Comparison of ENCODE assay signal across 18 cellular contexts in the genomic region with DNA sequence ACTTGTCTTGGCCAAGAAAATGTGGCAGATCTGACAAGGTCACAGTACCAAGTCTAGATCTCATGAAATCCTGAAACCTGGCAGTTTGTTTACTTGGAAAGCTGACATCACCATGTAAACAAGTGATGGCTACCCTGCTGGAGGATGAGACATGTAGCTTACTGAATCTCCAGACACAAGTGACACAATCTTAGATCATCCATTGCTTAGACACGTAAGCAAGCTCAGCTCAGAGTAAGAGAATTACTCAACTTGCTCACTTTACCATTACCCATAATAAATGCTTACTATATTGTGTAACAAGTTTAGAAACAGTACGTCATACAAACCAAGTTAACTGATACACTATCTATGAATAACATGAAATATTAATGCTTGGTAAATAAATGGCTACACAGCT.
DNase-seq lines count a peak whose midpoint lies in the region; ATAC-seq and TF ChIP-seq lines count a peak whose summit lies in the region.
"Had no signal": no experiment of that assay in that cellular context is flagged by ENCODE, and none has a peak within 500 bp of the region (broad histone marks: within the 10 kb centered on the region; RNA-seq: fewer than 3 reads in every experiment).

No MANE protein-coding gene starts in this region.

- H3K27me3 Mint-ChIP-seq in activated CD4-positive, alpha-beta T cell treated with anti-CD3 and anti-CD28 coated beads for 36 hours = no peaks in the 10 kb centered on the region
- H3K27me3 Mint-ChIP-seq: progenitor cell of endocrine pancreas; stimulated activated naive B cell treated with anti-CD40 and anti-IgM and Interleukin-4, amounts not matched to agents 10 μg/mL and 1 μg/mL and 100 μg/mL, for 72 hours had no signal

- POLR2A ChIA-PET in activated CD4-positive, alpha-beta T cell treated with anti-CD3 and anti-CD28 coated beads for 36 hours (lab: Charles Lee) = no interaction called here

- H3K9me3 ChIP-seq in liver (ENCODE audit: control insufficient read depth in 4 of 4, low read length in 3 of 4) = no peaks in the 10 kb centered on the region
- H3K9me3 ChIP-seq: SJCRH30 had no signal

- H3K9me3 Mint-ChIP-seq in activated CD4-positive, alpha-beta T cell treated with anti-CD3 and anti-CD28 coated beads for 36 hours (ENCODE audit: low read depth) = no peaks in the 10 kb centered on the region
- H3K9me3 Mint-ChIP-seq: mesothelial cell of epicardium; stimulated activated naive B cell treated with anti-CD40 and anti-IgM and Interleukin-4, amounts not matched to agents 10 μg/mL and 1 μg/mL and 100 μg/mL, for 72 hours had no signal

- H3K9ac ChIP-seq in liver (ENCODE audit: low read depth in 1 of 2, low read length in 2 of 2) = no peak overlapping the region

- WGBS in liver = 72% methylated on average over 2 of the region's 2 CpGs

- peak overlapping the region in 1 of 2 donors; percentile 33 for H3K27ac ChIP-seq in liver (ENCODE audit: low read depth in 1 of 2, low read length in 2 of 2)
- H3K27ac ChIP-seq: C4-2B, SJCRH30, VCaP had no signal

- no peaks in the 10 kb centered on the region for H3K36me3 Mint-ChIP-seq in activated CD4-positive, alpha-beta T cell treated with anti-CD3 and anti-CD28 coated beads for 36 hours (ENCODE audit: low read depth)

- no peak overlapping the region for H3K4me3 Mint-ChIP-seq in activated CD4-positive, alpha-beta T cell treated with anti-CD3 and anti-CD28 coated beads for 36 hours
- H3K4me3 Mint-ChIP-seq: mesothelial cell of epicardium; stimulated activated naive B cell treated with anti-CD40 and anti-IgM and Interleukin-4, amounts not matched to agents 10 μg/mL and 1 μg/mL and 100 μg/mL, for 72 hours had no signal

- TF ChIP-seq CTCF in AG10803 (conservative IDR thresholded peaks at IDR 0.05; ENCODE audit: low read length) (no peak), LNCaP clone FGC (IDR thresholded peaks at IDR 0.05; ENCODE audit: control insufficient read depth, extremely low read depth, insufficient read depth) (no peak), cardiac fibroblast (IDR thresholded peaks at IDR 0.05; ENCODE audit: low read depth, low read length) (no peak), liver (IDR thresholded peaks at IDR 0.05; ENCODE audit: low read depth, low read length, missing input control) (no peak)

- intact Hi-C loops in activated CD4-positive, alpha-beta T cell treated with anti-CD3 and anti-CD28 coated beads for 36 hours (cut with DNase I, micrococcal nuclease) = no loop called here

- H3K4me1 ChIP-seq in liver (ENCODE audit: control insufficient read depth in 4 of 4, insufficient read depth in 4 of 4, low read length in 3 of 4) = no peaks in the 10 kb centered on the region
- H3K4me1 ChIP-seq: SJCRH30 had no signal

- H3K36me3 ChIP-seq in liver (ENCODE audit: control insufficient read depth in 4 of 4, insufficient read depth in 3 of 4, low read depth in 1 of 4, low read length in 3 of 4) = no peaks in the 10 kb centered on the region
- H3K36me3 ChIP-seq: SJCRH30 had no signal

- H3K27ac Mint-ChIP-seq in activated CD4-positive, alpha-beta T cell treated with anti-CD3 and anti-CD28 coated beads for 36 hours = no peak overlapping the region
- H3K27ac Mint-ChIP-seq: mesothelial cell of epicardium; stimulated activated naive B cell treated with anti-CD40 and anti-IgM and Interleukin-4, amounts not matched to agents 10 μg/mL and 1 μg/mL and 100 μg/mL, for 72 hours had no signal

- peak; percentile 52 for DNase-seq in AG10803 (ENCODE audit: low read depth)
- DNase-seq in LNCaP clone FGC (ENCODE audit: low read depth) = peak; percentile 68
- peak; percentile 67 to 93 for DNase-seq in cardiac fibroblast (ENCODE audit: low read depth in 2 of 2)
- no peak for DNase-seq in activated CD4-positive, alpha-beta T cell treated with anti-CD3 and anti-CD28 coated beads for 36 hours
- DNase-seq in activated CD4-positive, alpha-beta T cell treated with anti-CD3 and anti-CD28 coated beads for 4 hours = no peak
- no peak for DNase-seq in AML-193 (lab: John Stamatoyannopoulos, UW)
- DNase-seq: activated CD8-positive, alpha-beta memory T cell treated with anti-CD3 and anti-CD28 coated beads, Interleukin-2, amount 50 U/mL, for 4 hours; hypothalamus; NCI-H1092 treated with DMSO at 0.1 percent for 48 hours; NCI-H510A treated with DMSO at 0.1 percent for 48 hours; SJCRH30; stimulated activated naive B cell treated with anti-CD40 and anti-IgM and Interleukin-4, amounts not matched to agents 10 μg/mL and 1 μg/mL and 100 μg/mL, for 72 hours had no signal

- H3K27me3 ChIP-seq in liver (ENCODE audit: control insufficient read depth in 4 of 4, insufficient read depth in 4 of 4, low read length in 3 of 4) = no peaks in the 10 kb centered on the region
- H3K27me3 ChIP-seq: SJCRH30 had no signal

- no peaks in the 10 kb centered on the region for H3K4me1 Mint-ChIP-seq in activated CD4-positive, alpha-beta T cell treated with anti-CD3 and anti-CD28 coated beads for 36 hours
- H3K4me1 Mint-ChIP-seq: mesothelial cell of epicardium had no signal

- ATAC-seq in activated CD4-positive, alpha-beta T cell treated with anti-CD3 and anti-CD28 coated beads for 36 hours = no peak
- no peak for ATAC-seq in HG03159 (IDR thresholded peaks at IDR 0.05; ENCODE audit: unreplicated experiment)
- ATAC-seq: stimulated activated naive B cell treated with anti-CD40 and anti-IgM and Interleukin-4, amounts not matched to agents 10 μg/mL and 1 μg/mL and 100 μg/mL, for 72 hours had no signal

- no peak overlapping the region for H3K4me3 ChIP-seq in AG10803 (ENCODE audit: low read length)
- no peak overlapping the region for H3K4me3 ChIP-seq in LNCaP clone FGC (ENCODE audit: low read depth, low read length)
- H3K4me3 ChIP-seq in cardiac fibroblast (replicated peaks in 1 of 2; ENCODE audit: low read depth in 2 of 2, low read length in 2 of 2) = no peak overlapping the region
- H3K4me3 ChIP-seq in liver (ENCODE audit: low read depth in 1 of 3, low read length in 3 of 3) = no peak overlapping the region
- H3K4me3 ChIP-seq: SJCRH30 had no signal

- CTCF ChIA-PET in activated CD4-positive, alpha-beta T cell treated with anti-CD3 and anti-CD28 coated beads for 36 hours (lab: Charles Lee) = no interaction called here

- no peak for TF ChIP-seq RAD21 in liver (IDR thresholded peaks at IDR 0.05)

TF ChIP-seq in liver, 16 proteins besides CTCF, POLR2A, EP300 and RAD21:
- TF ChIP-seq HNF4A (conservative IDR thresholded peaks at IDR 0.05) = peak in 1 of 2 donors; percentile 52
- peak; percentile 11 for TF ChIP-seq YY1 (IDR thresholded peaks at IDR 0.05)
- TF ChIP-seq ZBTB33 (IDR thresholded peaks at IDR 0.05) = no peak
- peak; percentile 77 for TF ChIP-seq FOXA2 (IDR thresholded peaks at IDR 0.05)
- TF ChIP-seq EGR1 (IDR thresholded peaks at IDR 0.05; ENCODE audit: low read depth in 2 of 2) = no peak
- TF ChIP-seq JUND (IDR thresholded peaks at IDR 0.05) = peak in 1 of 2 donors; percentile 65
- peak; percentile 38 for TF ChIP-seq FOXA1 (IDR thresholded peaks at IDR 0.05)
- TF ChIP-seq HNF4G (IDR thresholded peaks at IDR 0.05) = no peak

Comparison
In these comparisons a context has a peak if more than half of its experiments do, and no peak if none do; other contexts are left out.
1. DNase-seq: peak in AG10803 (single experiment), LNCaP clone FGC (single experiment) and cardiac fibroblast (2 of 2); none in activated CD4-positive, alpha-beta T cell treated with anti-CD3 and anti-CD28 coated beads for 36 hours (single experiment), activated CD4-positive, alpha-beta T cell treated with anti-CD3 and anti-CD28 coated beads for 4 hours (0 of 2) and AML-193 (0 of 2).